In genomic region chrX:73562986-73563739, GRCh38 we compare ENCODE assay signal across 1 cellular context.
A peak's percentile ranks its signal among the peaks of the same experiment; 100 is the strongest.
TF ChIP-seq lines count a peak whose summit lies in the region.

CHIC1 (plus strand) TSS chrX:73563197; CDS start chrX:73563285, 88 bp downstream.

TF ChIP-seq in SK-N-SH, 30 proteins besides CTCF, POLR2A, EP300 and RAD21 (continued from another document):
- TF ChIP-seq USF1 (IDR thresholded peaks at IDR 0.05; ENCODE audit: borderline replicate concordance, low read depth) (peak; percentile 95), POLR2AphosphoS5 (IDR thresholded peaks at IDR 0.05; ENCODE audit: low read depth, low read length) (0 out of 2 replicates have a peak, but pooled peaks have one; percentile 12), TAF1 (IDR thresholded peaks at IDR 0.05; ENCODE audit: borderline replicate concordance, low read depth, low read length) (peak; percentile 78), MAX (IDR thresholded peaks at IDR 0.05; ENCODE audit: low read depth) (peak; percentile 89), NRF1 (IDR thresholded peaks at IDR 0.05; ENCODE audit: low read depth, low read length) (peak; percentile 61), FOXM1 (IDR thresholded peaks at IDR 0.05; ENCODE audit: low read depth) (no peak), YY1 (IDR thresholded peaks at IDR 0.05; ENCODE audit: low read depth) (peak; percentile 89), ZBTB33 (IDR thresholded peaks at IDR 0.05; ENCODE audit: borderline replicate concordance, low read depth) (no peak)
